Comparison of ENCODE assay signal across 9 cellular contexts in the genomic region with DNA sequence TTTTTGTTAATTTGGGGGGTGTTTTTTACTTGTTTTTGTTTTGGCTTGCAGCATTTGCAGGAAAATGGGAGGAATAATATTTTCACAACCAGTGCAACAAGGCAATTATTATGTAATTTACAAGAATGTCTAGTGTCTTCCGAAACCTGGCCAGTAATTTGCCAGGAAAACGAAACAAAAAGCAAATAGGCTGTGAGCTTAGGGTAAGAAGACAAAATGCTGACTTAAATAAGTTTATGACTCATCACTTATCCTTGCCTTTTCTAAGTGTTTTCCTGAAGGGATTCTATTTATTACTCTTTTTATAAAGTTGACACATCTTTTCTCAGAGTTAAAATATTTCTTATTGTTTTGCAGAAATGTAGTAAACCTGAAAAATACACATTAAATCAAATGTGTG. TPM values are rescaled to one million over a fixed set of nuclear protein-coding genes. Genes with fewer than 3 reads are reported as not detected.
DNase-seq lines count a peak whose midpoint lies in the region; ATAC-seq and TF ChIP-seq lines count a peak whose summit lies in the region.
"Had no signal": no experiment of that assay in that cellular context is flagged by ENCODE, and none has a peak within 500 bp of the region (broad histone marks: within the 10 kb centered on the region; RNA-seq: fewer than 3 reads in every experiment).

No MANE protein-coding gene starts in this region.

- no peaks in the 10 kb centered on the region for H3K4me1 ChIP-seq in osteoblast (ENCODE audit: insufficient read depth, low read length)

- peak overlapping the region; percentile 80 for H3K4me2 ChIP-seq in osteoblast (ENCODE audit: insufficient read depth, low read length)

- no peaks in the 10 kb centered on the region for H4K20me1 ChIP-seq in osteoblast (ENCODE audit: insufficient read depth, low read length)

- ATAC-seq in GM18502 (IDR thresholded peaks at IDR 0.05; ENCODE audit: poor library complexity, unreplicated experiment), result peak; percentile 67
- ATAC-seq: activated T-helper 17 cell treated with anti-CD3 and anti-CD28 coated beads, Interleukin-2, amount 50 U/mL, for 72 hours had no signal

- H3K27me3 ChIP-seq in osteoblast (ENCODE audit: insufficient read depth, low read length), result no peaks in the 10 kb centered on the region

- peak overlapping the region; percentile 53 for H3K4me3 ChIP-seq in choroid plexus epithelial cell (ENCODE audit: low read depth, low read length)
- H3K4me3 ChIP-seq in osteoblast (ENCODE audit: insufficient read depth, low read length), result peak overlapping the region; percentile 64

- no peaks in the 10 kb centered on the region for H3K36me3 ChIP-seq in osteoblast (ENCODE audit: insufficient read depth, low read length)

- H3K79me2 ChIP-seq in osteoblast (ENCODE audit: insufficient read depth, low read length), result no peaks in the 10 kb centered on the region

- no peaks in the 10 kb centered on the region for H3K9me3 ChIP-seq in osteoblast (ENCODE audit: low read depth, low read length)

- no peak for TF ChIP-seq CTCF in choroid plexus epithelial cell (conservative IDR thresholded peaks at IDR 0.05; ENCODE audit: low read depth, low read length)
- TF ChIP-seq CTCF in osteoblast (IDR thresholded peaks at IDR 0.05; ENCODE audit: extremely low read depth, low read depth, low read length), result no peak
- TF ChIP-seq CTCF in GM10266 (IDR thresholded peaks at IDR 0.05; ENCODE audit: control insufficient read depth, insufficient read depth, low read depth, missing control alignments), result no peak

- H2AFZ ChIP-seq in osteoblast (ENCODE audit: low read length), result peak overlapping the region; percentile 16

- DNase-seq in HuH-7 (ENCODE audit: low spot score) (peak; percentile 0), choroid plexus epithelial cell (ENCODE audit: low read depth) (peak; percentile 95), osteoblast (ENCODE audit: insufficient read length, low spot score, missing footprints) (peak; percentile 39), cortex of kidney (lab: John Stamatoyannopoulos, UW) (no peak), GM10266 (ENCODE audit: extremely low spot score) (no peak), GOT3 (lab: John Stamatoyannopoulos, UW) (no peak), mesenteric fat pad (ENCODE audit: low spot score) (no peak)

- peak overlapping the region; percentile 21 for H3K27ac ChIP-seq in osteoblast (ENCODE audit: low read depth, low read length)

RNA-seq across cellular contexts. Expression of a gene that starts 49.8 kb away (rescaled TPM):
- total RNA-seq in osteoblast (6.2 and 10.5 TPM in 2 replicates), mesenteric fat pad (0.93 TPM)

Comparison
In these comparisons a context has a peak if more than half of its experiments do, and no peak if none do; other contexts are left out.
1. DNase-seq: peak in HuH-7 (single experiment), choroid plexus epithelial cell (single experiment) and osteoblast (single experiment); none in cortex of kidney (single experiment), GM10266 (single experiment), GOT3 (single experiment) and mesenteric fat pad (single experiment).